Comparison of ENCODE assay signal across 9 cellular contexts in genomic region chr10:52951819-52952218, GRCh38.
DNase-seq lines count a peak whose midpoint lies in the region; ATAC-seq and TF ChIP-seq lines count a peak whose summit lies in the region.
"Had no signal": no experiment of that assay in that cellular context is flagged by ENCODE, and none has a peak within 500 bp of the region (broad histone marks: within the 10 kb centered on the region; RNA-seq: fewer than 3 reads in every experiment).

No MANE protein-coding gene starts in this region.

- WGBS in SK-N-SH (ENCODE audit: low lambda C conversion rate) = 21% methylated on average over 5 of the region's 5 CpGs

- POLR2A ChIA-PET in GM10248 (lab: Yijun Ruan, JAX) = no interaction called here
- POLR2A ChIA-PET in SK-N-SH (lab: Yijun Ruan, JAX) = no interaction called here

- no peaks in the 10 kb centered on the region; a peak in 1 of 4 replicates for H3K4me1 ChIP-seq in SK-N-SH (ENCODE audit: control insufficient read depth in 1 of 2, insufficient read depth in 2 of 2, low read depth in 1 of 2, low read length in 1 of 2)

- H3K9me3 ChIP-seq in SK-N-SH = no peaks in the 10 kb centered on the region

- H3K27ac ChIP-seq in SK-N-SH (ENCODE audit: low read depth in 2 of 2, low read length in 1 of 2) (no peak overlapping the region), coronary artery (no peak overlapping the region)

- H3K4me3 ChIP-seq in SK-N-SH (ENCODE audit: low read depth in 2 of 2, low read length in 1 of 2) = no peak overlapping the region; a peak in 1 of 4 replicates
- no peak overlapping the region for H3K4me3 ChIP-seq in coronary artery

- H3K9me2 ChIP-seq in SK-N-SH = no peaks in the 10 kb centered on the region

- no peaks in the 10 kb centered on the region for H4K20me1 ChIP-seq in SK-N-SH (ENCODE audit: insufficient read depth)

- no peaks in the 10 kb centered on the region for H3K79me2 ChIP-seq in SK-N-SH (ENCODE audit: insufficient read depth)

- 0 out of 2 replicates have a peak, but pooled peaks cover 4% of the 10 kb centered on the region for H3K27me3 ChIP-seq in SK-N-SH (ENCODE audit: insufficient read depth)

- no peak overlapping the region for H3K4me2 ChIP-seq in SK-N-SH

- no peak overlapping the region for H3K9ac ChIP-seq in SK-N-SH

- H3K36me3 ChIP-seq in SK-N-SH (replicated peaks in 1 of 2; ENCODE audit: control insufficient read depth in 1 of 2, insufficient read depth in 2 of 2, low read length in 1 of 2) = no peaks in the 10 kb centered on the region

- peak; percentile 37 for TF ChIP-seq RAD21 in SK-N-SH (IDR thresholded peaks at IDR 0.05; ENCODE audit: low read length)

- TF ChIP-seq EP300 in SK-N-SH (IDR thresholded peaks at IDR 0.05; ENCODE audit: borderline replicate concordance in 1 of 2, low read depth in 1 of 2, low read length in 1 of 2) = no peak

- ATAC-seq in GM19463 (IDR thresholded peaks at IDR 0.05; ENCODE audit: unreplicated experiment) = peak; percentile 96
- ATAC-seq in HG03439 (IDR thresholded peaks at IDR 0.05; ENCODE audit: unreplicated experiment) = peak; percentile 94
- ATAC-seq: T-cell had no signal

- peak; percentile 53 for DNase-seq in GM10248 (ENCODE audit: extremely low spot score)
- DNase-seq in SK-N-SH = no peak
- DNase-seq in iPS-NIHi11 (ENCODE audit: low spot score) = peak; percentile 70
- DNase-seq in coronary artery (ENCODE audit: low spot score) = no peak
- no peak for DNase-seq in T1000 (lab: John Stamatoyannopoulos, UW)
- DNase-seq in activated CD4-positive, alpha-beta T cell treated with anti-CD3 and anti-CD28 coated beads for 1 hour = no peak

- H3F3A ChIP-seq in SK-N-SH (replicated peaks; ENCODE audit: insufficient read depth) = no peaks in the 10 kb centered on the region

- CTCF ChIA-PET in GM10248 (lab: Yijun Ruan, JAX) = interaction anchor here (0.7 to 2.2 kb wide), 11 partner anchors 9 to 365 kb away, joined by 3 to 13 read pairs (median 3); no protein-coding TSS in a partner anchor
- CTCF ChIA-PET in SK-N-SH (lab: Yijun Ruan, JAX) = interaction anchor here (0.8 to 1.4 kb wide), 2 partner anchors 150 to 258 kb away, joined by 3 to 5 read pairs; no protein-coding TSS in a partner anchor

- TF ChIP-seq CTCF in GM10248 (IDR thresholded peaks at IDR 0.05; ENCODE audit: control extremely low read depth, extremely low read depth, low read depth, missing control alignments) (peak; percentile 62), SK-N-SH (IDR thresholded peaks at IDR 0.05) (peak; percentile 49; the same call in 1 of the 2 replicates), coronary artery (IDR thresholded peaks at IDR 0.05) (no peak)

- H2AFZ ChIP-seq in SK-N-SH (ENCODE audit: low read depth) = no peak overlapping the region

TF ChIP-seq in SK-N-SH, 30 proteins besides CTCF, POLR2A, EP300 and RAD21:
- TF ChIP-seq PBX3 (IDR thresholded peaks at IDR 0.05) = no peak
- no peak for TF ChIP-seq SMC3 (IDR thresholded peaks at IDR 0.05; ENCODE audit: low read depth, low read length)
- TF ChIP-seq FOXJ3 (CRISPR knock-in tag; IDR thresholded peaks at IDR 0.05) = no peak
- TF ChIP-seq, protein P1, sequence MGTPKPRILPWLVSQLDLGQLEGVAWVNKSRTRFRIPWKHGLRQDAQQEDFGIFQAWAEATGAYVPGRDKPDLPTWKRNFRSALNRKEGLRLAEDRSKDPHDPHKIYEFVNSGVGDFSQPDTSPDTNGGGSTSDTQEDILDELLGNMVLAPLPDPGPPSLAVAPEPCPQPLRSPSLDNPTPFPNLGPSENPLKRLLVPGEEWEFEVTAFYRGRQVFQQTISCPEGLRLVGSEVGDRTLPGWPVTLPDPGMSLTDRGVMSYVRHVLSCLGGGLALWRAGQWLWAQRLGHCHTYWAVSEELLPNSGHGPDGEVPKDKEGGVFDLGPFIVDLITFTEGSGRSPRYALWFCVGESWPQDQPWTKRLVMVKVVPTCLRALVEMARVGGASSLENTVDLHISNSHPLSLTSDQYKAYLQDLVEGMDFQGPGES (IDR thresholded peaks at IDR 0.05; ENCODE audit: low read depth, low read length) = no peak

Comparison
In these comparisons a context has a peak if more than half of its experiments do, and no peak if none do; other contexts are left out.
1. DNase-seq: peak in GM10248 (single experiment) and iPS-NIHi11 (single experiment); none in SK-N-SH (single experiment), coronary artery (single experiment), T1000 (single experiment) and activated CD4-positive, alpha-beta T cell treated with anti-CD3 and anti-CD28 coated beads for 1 hour (single experiment).